16 cellular contexts compared by ENCODE assay signal in genomic region chr6:36122495-36123269, GRCh38. TPM values are rescaled to one million over a fixed set of nuclear protein-coding genes. Genes with fewer than 3 reads are reported as not detected.
DNase-seq lines count a peak whose midpoint lies in the region; ATAC-seq, FAIRE-seq and TF ChIP-seq lines count a peak whose summit lies in the region.
"Had no signal": no experiment of that assay in that cellular context is flagged by ENCODE, and none has a peak within 500 bp of the region (broad histone marks: within the 10 kb centered on the region; RNA-seq: fewer than 3 reads in every experiment).

No MANE protein-coding gene starts in this region.

- no peak for TF ChIP-seq RAD21 in H1 (IDR thresholded peaks at IDR 0.05 in 1 of 2, conservative IDR thresholded peaks at IDR 0.05 in 1 of 2; ENCODE audit: low read depth in 2 of 2, low read length in 2 of 2)

- H3T11ph ChIP-seq in H9 (ENCODE audit: low read length): no peak overlapping the region

- 89% methylated on average over 11 of the region's 11 CpGs; no CpG with 5 or more reads in 1 of the 2 experiments for WGBS in H1 (ENCODE audit: extremely low coverage in 1 of 2, insufficient coverage in 1 of 2, insufficient read length in 1 of 2, insufficient replicate concordance in 2 of 2, low coverage in 1 of 2, low lambda C conversion rate in 2 of 2, missing lambda C conversion rate in 1 of 2), 2 experiments
- no CpG with 5 or more reads among the region's 11 CpGs for WGBS in H9 (ENCODE audit: extremely low coverage, insufficient read length, low lambda C conversion rate)

- H3K56ac ChIP-seq in H1 (replicated peaks; ENCODE audit: insufficient read length, low read depth, low read length): no peak overlapping the region
- H3K56ac ChIP-seq in H9 (ENCODE audit: insufficient read length, low read depth, low read length): no peak overlapping the region

- H3K4ac ChIP-seq in H1 (replicated peaks; ENCODE audit: insufficient read length, low read depth, low read length): no peak overlapping the region
- no peak overlapping the region for H3K4ac ChIP-seq in H9 (ENCODE audit: low read depth, low read length)

- H3K79me2 ChIP-seq in H1 (ENCODE audit: control insufficient read depth in 1 of 2, insufficient read depth in 2 of 2, low read length in 2 of 2) (no peaks in the 10 kb centered on the region), H9 (ENCODE audit: insufficient read depth, low read length) (no peaks in the 10 kb centered on the region)

- peaks cover 17% of the 10 kb centered on the region for H3K36me3 Mint-ChIP-seq in activated T-cell treated with anti-CD3 and anti-CD28 coated beads, Interleukin-2, amount 50 U/mL, for 24 hours (ENCODE audit: low read depth)
- H3K36me3 Mint-ChIP-seq in activated T-cell treated with anti-CD3 and anti-CD28 coated beads, Interleukin-2, amount 50 U/mL, for 4 hours (ENCODE audit: insufficient read depth): no peaks in the 10 kb centered on the region
- H3K36me3 Mint-ChIP-seq in T-helper 17 cell (ENCODE audit: low read depth) (no peaks in the 10 kb centered on the region), H9 (ENCODE audit: insufficient read depth in 1 of 3, low read depth in 3 of 3) (no peaks in the 10 kb centered on the region; a peak in 1 of 7 replicates), HFFc6 (ENCODE audit: low read depth) (0 out of 2 replicates have a peak, but pooled peaks cover 4% of the 10 kb centered on the region)
- H3K36me3 Mint-ChIP-seq: activated naive CD4-positive, alpha-beta T cell treated with anti-CD3 and anti-CD28 coated beads, Interleukin-2, amount 50 U/mL, for 24 hours had no signal

- no peaks in the 10 kb centered on the region for H3K9me3 Mint-ChIP-seq in activated T-cell treated with anti-CD3 and anti-CD28 coated beads, Interleukin-2, amount 50 U/mL, for 24 hours
- H3K9me3 Mint-ChIP-seq in activated T-cell treated with anti-CD3 and anti-CD28 coated beads, Interleukin-2, amount 50 U/mL, for 4 hours: no peaks in the 10 kb centered on the region
- H3K9me3 Mint-ChIP-seq in H9 (no peaks in the 10 kb centered on the region), HFFc6 (no peaks in the 10 kb centered on the region)
- H3K9me3 Mint-ChIP-seq: activated naive CD4-positive, alpha-beta T cell treated with anti-CD3 and anti-CD28 coated beads, Interleukin-2, amount 50 U/mL, for 24 hours had no signal

- no peak for TF ChIP-seq CTCF in H1 (IDR thresholded peaks at IDR 0.05; ENCODE audit: control extremely low read depth in 1 of 3, insufficient read depth in 1 of 3, low read depth in 1 of 3, low read length in 3 of 3)
- no peak for TF ChIP-seq CTCF in tibial artery (IDR thresholded peaks at IDR 0.05)
- TF ChIP-seq CTCF in H9 (conservative IDR thresholded peaks at IDR 0.05): no peak
- TF ChIP-seq CTCF in HFFc6 (IDR thresholded peaks at IDR 0.05): no peak

- peaks cover 88% of the 10 kb centered on the region for H3K4me1 Mint-ChIP-seq in activated T-cell treated with anti-CD3 and anti-CD28 coated beads, Interleukin-2, amount 50 U/mL, for 24 hours (ENCODE audit: low read depth)
- H3K4me1 Mint-ChIP-seq in activated T-cell treated with anti-CD3 and anti-CD28 coated beads, Interleukin-2, amount 50 U/mL, for 4 hours (ENCODE audit: low read depth): peaks cover 91% of the 10 kb centered on the region
- H3K4me1 Mint-ChIP-seq in T-helper 17 cell: peaks cover 73% of the 10 kb centered on the region
- H3K4me1 Mint-ChIP-seq in H9: peaks cover 15 to 22% of the 10 kb centered on the region in 2 experiments
- peaks cover 56% of the 10 kb centered on the region for H3K4me1 Mint-ChIP-seq in HFFc6 (ENCODE audit: low read depth)

- TF ChIP-seq POLR2A in H1 (IDR thresholded peaks at IDR 0.05; ENCODE audit: control extremely low read depth in 1 of 2, low read depth in 2 of 2, low read length in 2 of 2): no peak

- peaks cover 0 to 2% of the 10 kb centered on the region in 2 experiments for H4K20me1 ChIP-seq in H1 (replicated peaks in 1 of 2; ENCODE audit: control insufficient read depth in 1 of 2, insufficient read depth in 2 of 2, low read length in 2 of 2)
- H4K20me1 ChIP-seq in H9 (ENCODE audit: control insufficient read depth, insufficient read depth, insufficient read length): no peaks in the 10 kb centered on the region

- H3K14ac ChIP-seq in H1 (ENCODE audit: insufficient read length): no peak overlapping the region
- H3K14ac ChIP-seq in H9 (ENCODE audit: insufficient read depth, low read length): no peak overlapping the region

- H3K4me1 ChIP-seq in H1 (replicated peaks in 1 of 4; ENCODE audit: control insufficient read depth in 3 of 4, insufficient read depth in 4 of 4, low read length in 3 of 4): peaks cover 4 to 7% (median 6%) of the 10 kb centered on the region in 4 experiments; a peak in 6 of 7 replicates
- peaks cover 0 to 19% (median 5%) of the 10 kb centered on the region in 4 donors for H3K4me1 ChIP-seq in tibial artery
- H3K4me1 ChIP-seq in H9 (ENCODE audit: insufficient read depth, low read length): peaks cover 4% of the 10 kb centered on the region

- peak overlapping the region; percentile 69; the same call in 1 of the 2 replicates for H2BK12ac ChIP-seq in H1 (ENCODE audit: low read depth, low read length)
- H2BK12ac ChIP-seq in H9 (ENCODE audit: insufficient read length, low read depth, low read length): no peak overlapping the region

- no peak overlapping the region for H3K4me3 Mint-ChIP-seq in activated T-cell treated with anti-CD3 and anti-CD28 coated beads, Interleukin-2, amount 50 U/mL, for 24 hours
- H3K4me3 Mint-ChIP-seq in activated T-cell treated with anti-CD3 and anti-CD28 coated beads, Interleukin-2, amount 50 U/mL, for 4 hours: no peak overlapping the region
- no peak overlapping the region for H3K4me3 Mint-ChIP-seq in T-helper 17 cell
- no peak overlapping the region for H3K4me3 Mint-ChIP-seq in H9
- H3K4me3 Mint-ChIP-seq in HFFc6: no peak overlapping the region

- H2BK120ac ChIP-seq in H1 (replicated peaks; ENCODE audit: low read depth, low read length) (no peak overlapping the region), H9 (ENCODE audit: low read depth, low read length, poor library complexity, severe bottlenecking) (no peak overlapping the region)

- H3K79me1 ChIP-seq in H1 (ENCODE audit: low read depth, low read length) (no peaks in the 10 kb centered on the region), H9 (ENCODE audit: insufficient read depth, low read depth, low read length, poor library complexity, severe bottlenecking) (no peaks in the 10 kb centered on the region)

- no peak for TF ChIP-seq EP300 in H1 (IDR thresholded peaks at IDR 0.05; ENCODE audit: borderline replicate concordance in 1 of 2, low read depth in 2 of 2, low read length in 2 of 2)

- ATAC-seq in activated T-cell treated with anti-CD3 and anti-CD28 coated beads, Interleukin-2, amount 50 U/mL, for 4 hours: no peak
- no peak for ATAC-seq in T-helper 17 cell
- no peak for ATAC-seq in HG03460 (IDR thresholded peaks at IDR 0.05; ENCODE audit: unreplicated experiment)

- H2BK5ac ChIP-seq in H1 (ENCODE audit: low read depth, low read length): peak overlapping the region; percentile 21; the same call in 1 of the 2 replicates
- H2BK5ac ChIP-seq in H9 (ENCODE audit: insufficient read length, low read length): no peak overlapping the region

- H4K5ac ChIP-seq in H1 (ENCODE audit: insufficient read length, low read depth, low read length) (no peak overlapping the region), H9 (ENCODE audit: insufficient read length, low read depth, low read length) (no peak overlapping the region)

- H3K4me3 ChIP-seq in H1 (ENCODE audit: extremely low read depth in 1 of 4, insufficient read depth in 2 of 4, low read depth in 3 of 4, low read length in 4 of 4): no peak overlapping the region
- H3K4me3 ChIP-seq in tibial artery: no peak overlapping the region
- H3K4me3 ChIP-seq: esophagus squamous epithelium, lung, SJSA1 had no signal

- POLR2A ChIA-PET in H1 (lab: Charles Lee; ENCODE audit: partially characterized antibody): interaction anchor here (0.6 to 1.5 kb wide), 5 partner anchors 11 to 210 kb away, joined by 3 to 6 read pairs (median 4); no protein-coding TSS in a partner anchor

- H3K9me3 ChIP-seq in T-helper 17 cell (ENCODE audit: control insufficient read depth, low read length, poor library complexity, severe bottlenecking): no peaks in the 10 kb centered on the region
- no peaks in the 10 kb centered on the region for H3K9me3 ChIP-seq in H1 (ENCODE audit: insufficient read depth in 2 of 2, low read depth in 1 of 2, low read length in 1 of 2)
- H3K9me3 ChIP-seq in tibial artery: no peaks in the 10 kb centered on the region
- H3K9me3 ChIP-seq in H9 (ENCODE audit: control insufficient read depth, low read depth, low read length): no peaks in the 10 kb centered on the region
- H3K9me3 ChIP-seq: esophagus squamous epithelium, SJSA1 had no signal

- peak overlapping the region; percentile 51; the same call in 1 of the 2 replicates for H2BK20ac ChIP-seq in H1 (ENCODE audit: low read length)
- no peak overlapping the region for H2BK20ac ChIP-seq in H9 (ENCODE audit: low read depth, low read length, poor library complexity, severe bottlenecking)

- CTCF ChIA-PET in H1 (lab: Charles Lee; ENCODE audit: partially characterized antibody): interaction anchor here (0.6 to 2.7 kb wide), 11 partner anchors 9 to 218 kb away, joined by 3 to 19 read pairs (median 4); no protein-coding TSS in a partner anchor

- H3K4me2 ChIP-seq in H1 (ENCODE audit: insufficient read depth in 1 of 2, low read depth in 2 of 2, low read length in 2 of 2): no peak overlapping the region
- H3K4me2 ChIP-seq in H9 (ENCODE audit: insufficient read depth, insufficient read length, low read length): no peak overlapping the region

- H2BK15ac ChIP-seq in H1 (ENCODE audit: low read length) (no peak overlapping the region), H9 (ENCODE audit: low read depth, low read length) (no peak overlapping the region)

- FAIRE-seq in H1 (lab: Jason Lieb, UNC): no peak
- FAIRE-seq: TTC549 had no signal

- H3K23ac ChIP-seq in H1 (ENCODE audit: insufficient read length) (no peak overlapping the region), H9 (ENCODE audit: insufficient read length, low read depth, low read length) (no peak overlapping the region)

- H2AFZ ChIP-seq in H1 (ENCODE audit: low read length): no peak overlapping the region
- H2AFZ ChIP-seq in H9 (ENCODE audit: low read length): no peak overlapping the region

- H3K18ac ChIP-seq in H1 (ENCODE audit: extremely low read depth, low read length) (no peak overlapping the region), H9 (ENCODE audit: insufficient read length, low read depth, low read length) (no peak overlapping the region)

- H3K27ac ChIP-seq in H1 (ENCODE audit: low read depth, low read length): no peak overlapping the region
- no peak overlapping the region for H3K27ac ChIP-seq in tibial artery
- no peak overlapping the region for H3K27ac ChIP-seq in H9 (ENCODE audit: insufficient read length, low read depth, low read length)
- H3K27ac ChIP-seq: SJSA1 had no signal

- H3K23me2 ChIP-seq in H1 (ENCODE audit: low read depth, low read length): no peaks in the 10 kb centered on the region; the same call in 1 of the 2 replicates
- H3K23me2 ChIP-seq in H9 (ENCODE audit: insufficient read length, low read depth, low read length, poor library complexity, severe bottlenecking): no peaks in the 10 kb centered on the region

- H4K91ac ChIP-seq in H1 (replicated peaks; ENCODE audit: insufficient read length, low read length) (no peak overlapping the region), H9 (ENCODE audit: insufficient read length, low read depth, low read length) (no peak overlapping the region)

- H3K27me3 Mint-ChIP-seq in activated T-cell treated with anti-CD3 and anti-CD28 coated beads, Interleukin-2, amount 50 U/mL, for 24 hours: no peaks in the 10 kb centered on the region
- H3K27me3 Mint-ChIP-seq in activated T-cell treated with anti-CD3 and anti-CD28 coated beads, Interleukin-2, amount 50 U/mL, for 4 hours (ENCODE audit: low read depth): no peaks in the 10 kb centered on the region
- H3K27me3 Mint-ChIP-seq in T-helper 17 cell (no peaks in the 10 kb centered on the region), H9 (ENCODE audit: low read depth) (peaks cover 5% of the 10 kb centered on the region), HFFc6 (ENCODE audit: insufficient read depth) (peaks cover 2% of the 10 kb centered on the region)
- H3K27me3 Mint-ChIP-seq: activated naive CD4-positive, alpha-beta T cell treated with anti-CD3 and anti-CD28 coated beads, Interleukin-2, amount 50 U/mL, for 24 hours had no signal

- H3K27me3 ChIP-seq in H1 (replicated peaks in 1 of 4; ENCODE audit: control insufficient read depth in 3 of 4, extremely low read depth in 1 of 4, insufficient read depth in 3 of 4, low read length in 3 of 4) (no peaks in the 10 kb centered on the region), tibial artery (peaks cover 0 to 27% of the 10 kb centered on the region in 2 donors), H9 (ENCODE audit: insufficient read depth, low read length) (no peaks in the 10 kb centered on the region)
- H3K27me3 ChIP-seq: esophagus squamous epithelium, SJSA1 had no signal

- no peak overlapping the region for H3K9ac ChIP-seq in H1 (replicated peaks in 1 of 4; ENCODE audit: extremely low read depth in 1 of 4, low read depth in 3 of 4, low read length in 3 of 4)
- H3K9ac ChIP-seq in H9 (ENCODE audit: extremely low read depth, insufficient read length, low read length): no peak overlapping the region

- H4K8ac ChIP-seq in H1 (ENCODE audit: extremely low read depth, insufficient read depth, low read length) (no peak overlapping the region), H9 (replicated peaks; ENCODE audit: insufficient read length, low read depth, low read length) (no peak overlapping the region)

- no peaks in the 10 kb centered on the region for H3K36me3 ChIP-seq in H1 (ENCODE audit: control insufficient read depth in 2 of 4, insufficient read depth in 4 of 4, low read length in 3 of 4)
- H3K36me3 ChIP-seq in tibial artery: peaks cover 0 to 6% (median 5%) of the 10 kb centered on the region in 3 donors
- H3K36me3 ChIP-seq: SJSA1 had no signal

- no peak overlapping the region for H2AK5ac ChIP-seq in H1 (ENCODE audit: low read depth, low read length)
- H2AK5ac ChIP-seq in H9 (ENCODE audit: insufficient read length, low read length): no peak overlapping the region

- DNase-seq in activated T-cell treated with anti-CD3 and anti-CD28 coated beads, Interleukin-2, amount 50 U/mL, for 24 hours: peak; percentile 28
- no peak for DNase-seq in activated T-cell treated with anti-CD3 and anti-CD28 coated beads, Interleukin-2, amount 50 U/mL, for 4 hours
- DNase-seq in T-helper 17 cell (no peak), H1 (ENCODE audit: low read depth in 1 of 2, low spot score in 2 of 2) (no peak), tibial artery (peak; percentile 9 to 64), H9 (no peak), HFFc6 (no peak)
- DNase-seq: esophagus squamous epithelium, NCI-H2029, NCI-H510A had no signal

- H3K27ac Mint-ChIP-seq in activated T-cell treated with anti-CD3 and anti-CD28 coated beads, Interleukin-2, amount 50 U/mL, for 24 hours: peak overlapping the region; percentile 97
- peak overlapping the region; percentile 83 for H3K27ac Mint-ChIP-seq in T-helper 17 cell
- no peak overlapping the region; a peak in 1 of 7 replicates for H3K27ac Mint-ChIP-seq in H9
- no peak overlapping the region for H3K27ac Mint-ChIP-seq in HFFc6

- intact Hi-C loops in tibial artery (cut with DNase I; ENCODE audit: low total_unique reads): loop anchor here (1.0 to 5.0 kb wide), 2 partner anchors 74 to 235 kb away; partner anchors contain the start of gene BRPF3

RNA-seq across cellular contexts. Expression of gene MAPK13, which starts 7.6 kb away (rescaled TPM):
- 10 to 100 TPM; 33.8 to 61.0 (median 48.4) TPM for total RNA-seq in activated T-cell treated with anti-CD3 and anti-CD28 coated beads, Interleukin-2, amount 50 U/mL, for 4 hours
- total RNA-seq in T-helper 17 cell: 10 to 100 TPM; 32.1 to 33.7 TPM
- total RNA-seq in H1 (2021; fragmentation: NEBNext Ultra II Directional; extraction: Animal tissue kit (Norgen Biotek cat#: 25700)): 14.1 and 15.2 TPM in 2 replicates
- polyA plus RNA-seq in H1 (2011; rRNA removed): 10.1 and 13.5 TPM in 2 replicates
- 13.6 TPM for polyA plus RNA-seq in H1 (2011; cell fraction: cytosol; rRNA removed)
- 21.5 TPM for polyA plus RNA-seq in H1 (2011; cell fraction: nucleus; rRNA removed)
- 11.2 to 15.9 TPM (median 15.7 TPM) in 4 replicates for polyA plus RNA-seq in H1 (2012, experiment 1 of 2)
- polyA plus RNA-seq in H1 (2012, experiment 2 of 2): 13.8 TPM
- 8.6 TPM for polyA plus RNA-seq in H1 (2013, experiment 1 of 2)
- polyA plus RNA-seq in H1 (2013, experiment 2 of 2): 8.3 TPM
- 13.3 and 17.5 TPM in 2 replicates for polyA minus RNA-seq in H1 (2011; rRNA and poly(A)+ RNA removed)
- polyA minus RNA-seq in H1 (2011; cell fraction: cytosol; rRNA and poly(A)+ RNA removed): 6.2 TPM
- polyA minus RNA-seq in H1 (2011; cell fraction: nucleus; rRNA and poly(A)+ RNA removed): 12.4 TPM
- 18.9 and 19.2 TPM in 2 replicates for total RNA-seq in H9 (2021)
- 10 to 100 TPM in 2 of 6 experiments, 1 to 10 TPM in 4; 5.7 to 12.4 (median 6.5) TPM for total RNA-seq in HFFc6 (2021; fragmentation: NEBNext Ultra II Directional; extraction: Animal tissue kit (Norgen Biotek cat#: 25700))
- total RNA-seq: H4, SJSA1 had no signal

Comparison
In these comparisons a context has a peak if more than half of its experiments do, and no peak if none do; other contexts are left out.
1. DNase-seq: peak in activated T-cell treated with anti-CD3 and anti-CD28 coated beads, Interleukin-2, amount 50 U/mL, for 24 hours (single experiment) and tibial artery (2 of 2); none in activated T-cell treated with anti-CD3 and anti-CD28 coated beads, Interleukin-2, amount 50 U/mL, for 4 hours (single experiment), T-helper 17 cell (0 of 3), H1 (0 of 2), H9 (single experiment) and HFFc6 (single experiment).
2. H3K27ac Mint-ChIP-seq: peak in activated T-cell treated with anti-CD3 and anti-CD28 coated beads, Interleukin-2, amount 50 U/mL, for 24 hours (single experiment) and T-helper 17 cell (single experiment); none in H9 (0 of 3) and HFFc6 (single experiment).